In the genomic region with DNA sequence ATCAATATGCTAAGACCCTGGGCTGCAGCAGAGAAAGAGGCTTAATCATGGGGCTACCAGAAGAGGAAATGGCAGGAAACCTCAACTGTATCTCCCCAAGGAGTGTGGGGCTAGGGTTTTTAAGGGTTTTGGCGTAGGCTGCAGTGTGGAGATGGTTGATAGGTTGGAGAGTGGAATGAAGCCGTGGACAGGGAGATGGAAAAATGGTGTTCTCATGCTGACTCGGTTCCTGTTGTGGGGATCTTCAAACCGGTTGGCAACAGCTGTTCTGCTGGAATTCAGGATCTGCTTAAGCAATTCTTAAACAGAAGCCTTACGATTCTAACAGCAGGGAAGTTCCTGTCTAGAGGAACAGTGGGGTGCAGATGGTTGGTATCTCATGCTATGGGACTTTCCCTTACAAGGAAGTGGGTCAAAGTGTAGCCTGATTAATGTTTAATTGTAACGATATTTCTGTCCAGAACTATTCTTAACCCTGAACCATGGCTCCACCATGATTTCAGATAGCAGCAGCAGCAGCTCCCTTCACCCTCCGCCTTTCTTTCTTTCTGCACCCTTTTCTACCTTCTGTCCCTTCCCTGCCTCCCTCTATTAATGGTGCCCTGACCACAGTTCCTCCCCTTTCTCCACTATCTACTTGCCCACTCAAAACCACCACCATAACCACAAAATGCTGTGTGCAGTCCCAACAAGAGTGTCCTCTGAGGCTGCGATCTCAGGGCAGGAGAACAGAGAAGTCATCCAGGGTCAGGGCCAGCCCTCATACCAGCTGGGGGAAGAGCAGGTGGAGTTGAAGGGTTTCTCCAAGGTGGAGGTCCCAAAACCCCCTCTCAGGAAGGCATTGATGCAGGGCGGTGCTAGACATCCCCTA, we compare ENCODE assay signal across 9 cellular contexts. TPM values are rescaled to one million over a fixed set of nuclear protein-coding genes. Genes with fewer than 3 reads are reported as not detected.
DNase-seq lines count a peak whose midpoint lies in the region; ATAC-seq, FAIRE-seq and TF ChIP-seq lines count a peak whose summit lies in the region.
"Had no signal": no experiment of that assay in that cellular context is flagged by ENCODE, and none has a peak within 500 bp of the region (broad histone marks: within the 10 kb centered on the region; RNA-seq: fewer than 3 reads in every experiment).

No MANE protein-coding gene starts in this region.

- H3K36me3 Mint-ChIP-seq in CD14-positive monocyte: no peaks in the 10 kb centered on the region
- no peaks in the 10 kb centered on the region for H3K36me3 Mint-ChIP-seq in glutamatergic neuron (ENCODE audit: unreplicated experiment)

- CTCF ChIA-PET in OCI-LY7 (lab: Charles Lee; ENCODE audit: unreplicated experiment): no interaction called here

- peak overlapping the region; percentile 96 for H3K4me2 ChIP-seq in OCI-LY7 (ENCODE audit: low read length)

- peak overlapping the region; percentile 31 for H3K27ac ChIP-seq in OCI-LY7 (ENCODE audit: low read depth, low read length, poor library complexity, severe bottlenecking)

- no peak for ATAC-seq in GM18858 (IDR thresholded peaks at IDR 0.05; ENCODE audit: unreplicated experiment)

- no TSS peak for BruUV-seq in OCI-LY7 (replicated peaks; lab: Mats Ljungman, UMichigan)

- H3K9me2 ChIP-seq in OCI-LY7 (ENCODE audit: insufficient read depth, low read length): no peaks in the 10 kb centered on the region

- H3K27me3 Mint-ChIP-seq in CD14-positive monocyte (ENCODE audit: low read depth in 3 of 3): peaks cover 1 to 11% (median 3%) of the 10 kb centered on the region in 3 donors
- no peaks in the 10 kb centered on the region for H3K27me3 Mint-ChIP-seq in glutamatergic neuron (ENCODE audit: unreplicated experiment)

- H3K9me3 Mint-ChIP-seq in CD14-positive monocyte (peaks cover 0 to 3% (median 0%) of the 10 kb centered on the region in 7 donors), glutamatergic neuron (ENCODE audit: unreplicated experiment) (peaks cover 7% of the 10 kb centered on the region)

- intact Hi-C loops in CD14-positive monocyte (cut with micrococcal nuclease) (loop anchor here in 1 of 2 donors (10.0 kb wide), 1 partner anchor 650 kb away; no protein-coding TSS in a partner anchor), OCI-LY7 (cut with micrococcal nuclease; ENCODE audit: unreplicated experiment) (loop anchor here (5.0 to 10.0 kb wide), 2 partner anchors 197 to 600 kb away; no protein-coding TSS in a partner anchor)

- peaks cover 91% of the 10 kb centered on the region for H3K4me1 ChIP-seq in OCI-LY7 (ENCODE audit: insufficient read depth, low read length, poor library complexity, severe bottlenecking)

- H3K36me3 ChIP-seq in OCI-LY7 (ENCODE audit: insufficient read depth, low read length): no peaks in the 10 kb centered on the region

- peak overlapping the region; percentile 22 to 83 (median 82) for H3K27ac Mint-ChIP-seq in CD14-positive monocyte
- peak overlapping the region; percentile 3 for H3K27ac Mint-ChIP-seq in glutamatergic neuron (ENCODE audit: unreplicated experiment)

- POLR2A ChIA-PET in OCI-LY7 (lab: Charles Lee): interaction anchor here (1.0 kb wide), 1 partner anchor 41 kb away, joined by 3 read pairs; no protein-coding TSS in a partner anchor

- H3K4me3 Mint-ChIP-seq in CD14-positive monocyte (peak overlapping the region in 1 of 2 donors; percentile 77), glutamatergic neuron (ENCODE audit: unreplicated experiment) (no peak overlapping the region)

- H3K4me1 Mint-ChIP-seq in CD14-positive monocyte: peaks cover 41% of the 10 kb centered on the region
- peaks cover 12% of the 10 kb centered on the region for H3K4me1 Mint-ChIP-seq in glutamatergic neuron (ENCODE audit: low read depth, unreplicated experiment)

- no peaks in the 10 kb centered on the region for H3K79me2 ChIP-seq in OCI-LY7 (ENCODE audit: insufficient read depth, low read depth, low read length)

- peak overlapping the region; percentile 13 for H3K4me3 ChIP-seq in OCI-LY7 (ENCODE audit: low read depth, low read length, poor library complexity, severe bottlenecking)

- H2AFZ ChIP-seq in OCI-LY7 (ENCODE audit: low read length): peak overlapping the region; percentile 73; the same call in 1 of the 2 replicates

- TF ChIP-seq CTCF in CD14-positive monocyte (IDR thresholded peaks at IDR 0.05) (no peak), OCI-LY7 (conservative IDR thresholded peaks at IDR 0.05; ENCODE audit: low read length) (no peak), glutamatergic neuron (IDR thresholded peaks at IDR 0.05; ENCODE audit: partially characterized antibody, unreplicated experiment) (no peak)

- peak; percentile 96 for FAIRE-seq in GM19239 (lab: Jason Lieb, UNC)

- DNase-seq in CD14-positive monocyte (ENCODE audit: low spot score) (no peak), GM19239 (ENCODE audit: insufficient read length, low spot score) (no peak), OCI-LY7 (ENCODE audit: low spot score) (no peak), glutamatergic neuron (no peak), GM19240 (ENCODE audit: insufficient read length, low spot score) (no peak), NCI-H510A treated with DMSO at 0.1 percent for 48 hours (lab: John Stamatoyannopoulos, UW) (no peak), NCI-H1694 treated with DMSO at 0.1 percent for 48 hours (lab: John Stamatoyannopoulos, UW) (no peak)

- no peaks in the 10 kb centered on the region for H3K9me3 ChIP-seq in OCI-LY7 (ENCODE audit: low read length)

- no peaks in the 10 kb centered on the region for H4K20me1 ChIP-seq in OCI-LY7 (ENCODE audit: insufficient read depth, low read length)

RNA-seq across cellular contexts. Expression of a gene that starts 30.8 kb away (rescaled TPM):
- not detected for polyA plus RNA-seq in CD14-positive monocyte
- 1.9 and 3.9 TPM in 2 replicates for total RNA-seq in OCI-LY7 (2014; rRNA removed; shearing (Covaris generic))
- total RNA-seq in OCI-LY7 (2022): 2.5 and 3.5 TPM in 2 replicates
- total RNA-seq in glutamatergic neuron (ENCODE audit: unreplicated experiment): 0.42 TPM
- total RNA-seq: lung microvascular endothelial cell had no signal

RNA-seq across cellular contexts. Expression of a gene that starts 48.4 kb away (rescaled TPM):
- 1 to 10 TPM; 2.7 to 4.3 TPM for polyA plus RNA-seq in CD14-positive monocyte
- total RNA-seq in OCI-LY7 (2014; rRNA removed; shearing (Covaris generic)): 20.5 and 27.6 TPM in 2 replicates
- total RNA-seq in OCI-LY7 (2022) (22.5 and 29.4 TPM in 2 replicates), glutamatergic neuron (ENCODE audit: unreplicated experiment) (65.7 TPM)
